ENCODE assay signal across 11 cellular contexts in genomic region chr1:185281245-185281644, GRCh38. TPM values are rescaled to one million over a fixed set of nuclear protein-coding genes. Genes with fewer than 3 reads are reported as not detected.
DNase-seq lines count a peak whose midpoint lies in the region; ATAC-seq, FAIRE-seq and TF ChIP-seq lines count a peak whose summit lies in the region.
"Had no signal": no experiment of that assay in that cellular context is flagged by ENCODE, and none has a peak within 500 bp of the region (broad histone marks: within the 10 kb centered on the region; RNA-seq: fewer than 3 reads in every experiment).

No MANE protein-coding gene starts in this region.

- SMC1A ChIA-PET in GM12878 (lab: Charles Lee; ENCODE audit: uncharacterized antibody, unreplicated experiment): interaction anchor here (1.0 to 2.0 kb wide), 2 partner anchors 10 to 18 kb away, joined by 3 to 5 read pairs; no protein-coding TSS in a partner anchor

- RAD21 ChIA-PET in GM12878 (lab: Charles Lee; ENCODE audit: unreplicated experiment): no interaction called here

- ATAC-seq in GM18511 (IDR thresholded peaks at IDR 0.05; ENCODE audit: unreplicated experiment): peak; percentile 97
- peak; percentile 75 for ATAC-seq in GM21528 (IDR thresholded peaks at IDR 0.05; ENCODE audit: low FRiP score, unreplicated experiment)
- ATAC-seq in HG03457 (IDR thresholded peaks at IDR 0.05; ENCODE audit: unreplicated experiment): peak; percentile 82
- peak; percentile 87 for ATAC-seq in GM12878
- ATAC-seq in body of pancreas: no peak
- ATAC-seq: K562, right cardiac atrium had no signal

- TF ChIP-seq CTCF in GM12878 (IDR thresholded peaks at IDR 0.05 in 2 of 3, conservative IDR thresholded peaks at IDR 0.05 in 1 of 3; ENCODE audit: control insufficient read depth in 2 of 3, extremely low read depth in 1 of 3, insufficient read depth in 1 of 3, low read depth in 3 of 3, low read length in 3 of 3): no peak
- TF ChIP-seq CTCF in body of pancreas (IDR thresholded peaks at IDR 0.05): no peak

- H3K79me2 ChIP-seq in GM12878 (ENCODE audit: control insufficient read depth, insufficient read depth, low read length): no peaks in the 10 kb centered on the region

- intact Hi-C loops in GM12878 (cut with micrococcal nuclease; ENCODE audit: unreplicated experiment) (no loop called here), body of pancreas (cut with DNase I) (no loop called here)

- H3K27me3 ChIP-seq in GM12878 (replicated peaks in 1 of 2; ENCODE audit: control insufficient read depth in 2 of 2, insufficient read depth in 2 of 2, low read length in 1 of 2) (no peaks in the 10 kb centered on the region), body of pancreas (no peaks in the 10 kb centered on the region)
- H3K27me3 ChIP-seq: SJCRH30 had no signal

- H3K4me1 ChIP-seq in GM12878 (ENCODE audit: control insufficient read depth, insufficient read depth, low read length): no peaks in the 10 kb centered on the region
- no peaks in the 10 kb centered on the region for H3K4me1 ChIP-seq in body of pancreas
- H3K4me1 ChIP-seq: SJCRH30 had no signal

- TF ChIP-seq RAD21 in GM12878 (IDR thresholded peaks at IDR 0.05; ENCODE audit: insufficient read depth, low read depth, low read length): no peak

- no peak for TF ChIP-seq POLR2A in GM12878 (IDR thresholded peaks at IDR 0.05; ENCODE audit: low read depth, low read length)
- TF ChIP-seq POLR2A in body of pancreas (IDR thresholded peaks at IDR 0.05): no peak

- H3K36me3 ChIP-seq in GM12878 (ENCODE audit: control insufficient read depth in 2 of 2, insufficient read depth in 2 of 2, low read length in 1 of 2) (no peaks in the 10 kb centered on the region), body of pancreas (replicated peaks in 1 of 2; ENCODE audit: insufficient read depth in 1 of 2, low read depth in 2 of 2) (no peaks in the 10 kb centered on the region)
- H3K36me3 ChIP-seq: SJCRH30 had no signal

- H3K9ac ChIP-seq in GM12878 (ENCODE audit: control insufficient read depth, insufficient read depth, low read length): no peak overlapping the region

- CTCF ChIA-PET in GM12878 (lab: Yijun Ruan, JAX): interaction anchor here (0.9 to 1.1 kb wide), 3 partner anchors 12 to 315 kb away, joined by 3 to 7 read pairs (median 6); no protein-coding TSS in a partner anchor

- in situ Hi-C loops in GM12878 (cut with MboI): no loop called here

- 33% methylated on average over 3 of the region's 3 CpGs for WGBS in GM12878 (ENCODE audit: insufficient coverage, insufficient replicate concordance, low lambda C conversion rate, missing lambda C conversion rate)
- 53 to 86% methylated on average over 3 of the region's 3 CpGs for WGBS in body of pancreas, 2 donors

- no peak overlapping the region for H3K4me2 ChIP-seq in GM12878 (ENCODE audit: control insufficient read depth, insufficient read depth)

- no peak for TF ChIP-seq EP300 in GM12878 (IDR thresholded peaks at IDR 0.05; ENCODE audit: borderline replicate concordance in 1 of 2, control insufficient read depth in 1 of 2, low read depth in 2 of 2, low read length in 2 of 2)

- H3K4me3 ChIP-seq in GM12878 (no peak overlapping the region), body of pancreas (no peak overlapping the region)
- H3K4me3 ChIP-seq: K562, SJCRH30 had no signal

- DNase-seq in GM12878 (ENCODE audit: low read depth, low spot score): peak; percentile 16
- no peak for DNase-seq in NCI-H2107 (lab: John Stamatoyannopoulos, UW)
- no peak for DNase-seq in body of pancreas
- DNase-seq in GF-D8 (lab: John Stamatoyannopoulos, UW): no peak
- no peak for DNase-seq in NCI-H2081 treated with DMSO at 0.1 percent for 48 hours (lab: John Stamatoyannopoulos, UW)
- DNase-seq: SJCRH30 had no signal

- H4K20me1 ChIP-seq in GM12878 (ENCODE audit: control insufficient read depth, insufficient read depth): no peaks in the 10 kb centered on the region

- H3K9me3 ChIP-seq in GM12878 (replicated peaks; ENCODE audit: control insufficient read depth, insufficient read depth, low read length) (no peaks in the 10 kb centered on the region), body of pancreas (no peaks in the 10 kb centered on the region)

- FAIRE-seq in GM12878 (lab: Jason Lieb, UNC): peak; percentile 56
- FAIRE-seq: K562 had no signal

- H3K27ac ChIP-seq in GM12878 (ENCODE audit: control insufficient read depth, insufficient read depth): no peak overlapping the region
- no peak overlapping the region for H3K27ac ChIP-seq in body of pancreas
- H3K27ac ChIP-seq: SJCRH30 had no signal

- POLR2A ChIA-PET in GM12878 (lab: Charles Lee): interaction anchor here (1.1 kb wide), 1 partner anchor 41 kb away, joined by 3 read pairs; no protein-coding TSS in a partner anchor

- no TSS peak for BruUV-seq in GM12878 (replicated peaks; lab: Mats Ljungman, UMichigan)

- H2AFZ ChIP-seq in GM12878 (ENCODE audit: control insufficient read depth, low read depth, low read length): no peak overlapping the region

TF ChIP-seq in GM12878, 131 proteins besides CTCF, POLR2A, EP300 and RAD21 (continues in another document):
- TF ChIP-seq KAT2A (conservative IDR thresholded peaks at IDR 0.05; ENCODE audit: control insufficient read depth, low read depth, low read length): no peak
- no peak for TF ChIP-seq RB1 (IDR thresholded peaks at IDR 0.05; ENCODE audit: borderline replicate concordance)
- TF ChIP-seq ZNF384 (IDR thresholded peaks at IDR 0.05; ENCODE audit: borderline replicate concordance, low read depth, low read length): no peak
- TF ChIP-seq IKZF1 (conservative IDR thresholded peaks at IDR 0.05): no peak
- no peak for TF ChIP-seq NFYA (IDR thresholded peaks at IDR 0.05; ENCODE audit: borderline replicate concordance, low read depth, low read length)
- TF ChIP-seq KLF5 (IDR thresholded peaks at IDR 0.05; ENCODE audit: partially characterized antibody): no peak
- TF ChIP-seq MEF2A (IDR thresholded peaks at IDR 0.05; ENCODE audit: insufficient read depth, low read depth, low read length): no peak
- no peak for TF ChIP-seq ZNF24 (IDR thresholded peaks at IDR 0.05)
- no peak for TF ChIP-seq SIX5 (IDR thresholded peaks at IDR 0.05; ENCODE audit: low read depth, low read length, severe bottlenecking)
- TF ChIP-seq MLLT1 (IDR thresholded peaks at IDR 0.05): no peak
- no peak for TF ChIP-seq RELA (IDR thresholded peaks at IDR 0.05; ENCODE audit: borderline replicate concordance, partially characterized antibody)
- no peak for TF ChIP-seq NFIC (IDR thresholded peaks at IDR 0.05; ENCODE audit: low read depth, low read length)
- TF ChIP-seq E2F8 (IDR thresholded peaks at IDR 0.05; ENCODE audit: low read depth, partially characterized antibody): no peak
- no peak for TF ChIP-seq SPI1 (IDR thresholded peaks at IDR 0.05; ENCODE audit: borderline replicate concordance, insufficient read depth, low read depth, low read length)

RNA-seq across cellular contexts. Expression of gene IVNS1ABP, which starts 35.8 kb away (rescaled TPM):
- 336 and 339 TPM in 2 replicates for total RNA-seq in GM12878 (2013; cell fraction: nucleolus; rRNA removed)
- total RNA-seq in GM12878 (2014; rRNA removed) (42.4 and 43.7 TPM in 2 replicates), GM12878 (2014; rRNA removed; fragmentation: Illumina TruSeq; extraction: Trizol) (45.4 and 49.0 TPM in 2 replicates), GM12878 (2021) (48.3 and 52.6 TPM in 2 replicates), body of pancreas (10 to 100 TPM; 33.6 to 43.8 TPM)
- polyA plus RNA-seq in GM12878 (2011; ENCODE audit: low read depth): 24.3 TPM
- polyA plus RNA-seq in GM12878 (2011; rRNA removed) (154 and 194 TPM in 2 replicates), GM12878 (2014; fragmentation: Illumina TruSeq; extraction: Trizol) (40.3 and 53.4 TPM in 2 replicates), GM12878 (2014; fragmentation: Nextera tagmentation; extraction: Ambion mirVana) (10 to 100 TPM; 19.2 to 29.2 TPM), GM12878 (2014; rRNA removed) (33.4 and 39.6 TPM in 2 replicates), GM12878 (2016; fragmentation: Nextera tagmentation; extraction: Ambion mirVana) (10 to 100 TPM; 56.7 to 60.2 TPM)
- polyA plus RNA-seq in GM12878 (2011; cell fraction: cytosol; rRNA removed): 44.7 and 51.8 TPM in 2 replicates
- 242 and 289 TPM in 2 replicates for polyA plus RNA-seq in GM12878 (2011; cell fraction: nucleus; rRNA removed)
- 35.7 and 51.2 TPM in 2 replicates for polyA plus RNA-seq in GM12878 (2012)
- 107 and 148 TPM in 2 replicates for polyA minus RNA-seq in GM12878 (2011; rRNA and poly(A)+ RNA removed)
- 31.1 and 34.3 TPM in 2 replicates for polyA minus RNA-seq in GM12878 (2011; cell fraction: cytosol; rRNA and poly(A)+ RNA removed)
- polyA minus RNA-seq in GM12878 (2011; cell fraction: nucleus; rRNA and poly(A)+ RNA removed): 264 and 283 TPM in 2 replicates
